Comparison of ENCODE assay signal across 9 cellular contexts in genomic region chr13:32428581-32429072, GRCh38. TPM values are rescaled to one million over a fixed set of nuclear protein-coding genes. Genes with fewer than 3 reads are reported as not detected.
A peak's percentile ranks its signal among the peaks of the same experiment; 100 is the strongest.
DNase-seq lines count a peak whose midpoint lies in the region; ATAC-seq and TF ChIP-seq lines count a peak whose summit lies in the region.
"Had no signal": no experiment of that assay in that cellular context is flagged by ENCODE, and none has a peak within 500 bp of the region (broad histone marks: within the 10 kb centered on the region; RNA-seq: fewer than 3 reads in every experiment).

No MANE protein-coding gene starts in this region.

- no peaks in the 10 kb centered on the region for H3K27me3 ChIP-seq in CD4-positive, alpha-beta memory T cell (ENCODE audit: insufficient read depth, low read length)

- intact Hi-C loops in CD4-positive, alpha-beta memory T cell (cut with micrococcal nuclease), result loop anchor here (1.0 kb wide), 2 partner anchors 9 to 113 kb away; partner anchors contain the start of genes BRCA2 and ZAR1L
- intact Hi-C loops in mucosa of descending colon (cut with DNase I, micrococcal nuclease), result loop anchor here in 1 of 2 donors (10.0 kb wide), 1 partner anchor 114 kb away; the partner anchor contains the start of genes BRCA2 and ZAR1L

- peaks cover 25 to 50% (median 37%) of the 10 kb centered on the region in 4 donors for H3K4me1 Mint-ChIP-seq in CD4-positive, alpha-beta memory T cell

- peaks cover 6 to 31% of the 10 kb centered on the region in 2 donors for H3K36me3 Mint-ChIP-seq in CD4-positive, alpha-beta memory T cell

- ATAC-seq in mucosa of descending colon, result no peak
- ATAC-seq in GM18909 (IDR thresholded peaks at IDR 0.05; ENCODE audit: poor library complexity, unreplicated experiment), result no peak

- no peaks in the 10 kb centered on the region for H3K9me3 Mint-ChIP-seq in CD4-positive, alpha-beta memory T cell

- no peaks in the 10 kb centered on the region for H3K9me3 ChIP-seq in CD4-positive, alpha-beta memory T cell (ENCODE audit: control insufficient read depth in 1 of 2, low read length in 2 of 2)
- no peaks in the 10 kb centered on the region for H3K9me3 ChIP-seq in mucosa of descending colon

- no peak for TF ChIP-seq CTCF in mucosa of descending colon (IDR thresholded peaks at IDR 0.05)

- peak overlapping the region; percentile 73 to 85 for H3K4me3 ChIP-seq in CD4-positive, alpha-beta memory T cell (ENCODE audit: low read length in 2 of 2)
- H3K4me3 ChIP-seq in mucosa of descending colon, result peak overlapping the region; percentile 46

- H3K27ac Mint-ChIP-seq in CD4-positive, alpha-beta memory T cell, result peak overlapping the region; percentile 95 to 98 (median 97)

- CTCF ChIA-PET in CD4-positive, alpha-beta memory T cell (lab: Charles Lee; ENCODE audit: partially characterized antibody), result interaction anchor here (0.6 to 2.7 kb wide), 6 partner anchors 9 to 157 kb away, joined by 3 to 8 read pairs (median 4); partner anchors contain the start of genes BRCA2, N4BP2L2, PDS5B and ZAR1L

- no peak for DNase-seq in CD4-positive, alpha-beta memory T cell
- DNase-seq in NAMALWA (ENCODE audit: low spot score), result peak; percentile 42
- no peak for DNase-seq in caudate nucleus (lab: John Stamatoyannopoulos, UW)
- peak in 1 of 3 donors; percentile 27 for DNase-seq in mucosa of descending colon
- no peak for DNase-seq in NCI-H2171 treated with DMSO at 0.1 percent for 48 hours (lab: John Stamatoyannopoulos, UW)
- DNase-seq in amniotic stem cell (lab: John Stamatoyannopoulos, UW), result no peak
- no peak for DNase-seq in NCI-H82 treated with DMSO at 0.1 percent for 48 hours (lab: John Stamatoyannopoulos, UW; ENCODE audit: unreplicated experiment)

- H3K4me1 ChIP-seq in CD4-positive, alpha-beta memory T cell (ENCODE audit: insufficient read depth, low read length), result peaks cover 42% of the 10 kb centered on the region
- H3K4me1 ChIP-seq in mucosa of descending colon (ENCODE audit: low read depth), result peaks cover 19% of the 10 kb centered on the region

- H3K36me3 ChIP-seq in CD4-positive, alpha-beta memory T cell (ENCODE audit: insufficient read depth, low read length), result no peaks in the 10 kb centered on the region
- no peaks in the 10 kb centered on the region for H3K36me3 ChIP-seq in mucosa of descending colon (ENCODE audit: low read depth)

- POLR2A ChIA-PET in CD4-positive, alpha-beta memory T cell (lab: Charles Lee; ENCODE audit: partially characterized antibody), result interaction anchor here (0.5 to 4.9 kb wide), 10 partner anchors 20 to 1268 kb away, joined by 3 to 82 read pairs (median 4); partner anchors contain the start of genes BRCA2, N4BP2L2 and ZAR1L

- H3K27ac ChIP-seq in CD4-positive, alpha-beta memory T cell (ENCODE audit: low read depth, low read length), result peak overlapping the region; percentile 84
- peak overlapping the region; percentile 87 for H3K27ac ChIP-seq in caudate nucleus (ENCODE audit: low read depth, low read length)
- H3K27ac ChIP-seq: epithelial cell of prostate had no signal

- no peaks in the 10 kb centered on the region for H3K27me3 Mint-ChIP-seq in CD4-positive, alpha-beta memory T cell

- H3K4me3 Mint-ChIP-seq in CD4-positive, alpha-beta memory T cell, result peak overlapping the region; percentile 87 to 96 (median 92)

RNA-seq across cellular contexts. Expression of gene N4BP2L1, which starts 0.7 kb away (rescaled TPM):
- total RNA-seq in CD4-positive, alpha-beta memory T cell, result 10 to 100 TPM; 51.6 to 51.9 TPM
- polyA plus RNA-seq in CD4-positive, alpha-beta memory T cell, result 10 to 100 TPM; 43.3 to 80.1 TPM
- 10 to 100 TPM in 2 of 3 donors, 1 to 10 TPM in 1; 8.5 to 14.1 (median 11.6) TPM for total RNA-seq in mucosa of descending colon
